18 cellular contexts compared by ENCODE assay signal in genomic region chr4:141807073-141807472, GRCh38.
DNase-seq lines count a peak whose midpoint lies in the region; ATAC-seq and TF ChIP-seq lines count a peak whose summit lies in the region.
"Had no signal": no experiment of that assay in that cellular context is flagged by ENCODE, and none has a peak within 500 bp of the region (broad histone marks: within the 10 kb centered on the region; RNA-seq: fewer than 3 reads in every experiment).

No MANE protein-coding gene starts in this region.

- TF ChIP-seq CTCF in AG10803 (conservative IDR thresholded peaks at IDR 0.05; ENCODE audit: low read length) (no peak), A673 (conservative IDR thresholded peaks at IDR 0.05; ENCODE audit: low read depth, low read length) (no peak), MM.1S (IDR thresholded peaks at IDR 0.05; ENCODE audit: low read length) (no peak), upper lobe of right lung (IDR thresholded peaks at IDR 0.05) (no peak)

- no peaks in the 10 kb centered on the region for H4K20me1 ChIP-seq in MM.1S (ENCODE audit: insufficient read depth, low read length)

- H3K4me2 ChIP-seq in MM.1S (ENCODE audit: low read depth, low read length), result no peak overlapping the region
- H3K4me2 ChIP-seq: PC-9 had no signal

- H3K36me3 ChIP-seq in A673 (ENCODE audit: insufficient read depth, low read length, poor library complexity, severe bottlenecking) (no peaks in the 10 kb centered on the region), MM.1S (replicated peaks; ENCODE audit: insufficient read depth, low read length) (no peaks in the 10 kb centered on the region), upper lobe of right lung (no peaks in the 10 kb centered on the region)
- H3K36me3 ChIP-seq: BE2C, gastrocnemius medialis, thoracic aorta had no signal

- no peak overlapping the region for H3K9ac ChIP-seq in MM.1S (ENCODE audit: low read length)

- no TSS peak for BruUV-seq in A673 (replicated peaks; lab: Mats Ljungman, UMichigan)

- H3K4me1 ChIP-seq in A673 (ENCODE audit: insufficient read depth, low read length, poor library complexity, severe bottlenecking), result peaks cover 26% of the 10 kb centered on the region
- H3K4me1 ChIP-seq in MM.1S (ENCODE audit: low read length), result no peaks in the 10 kb centered on the region
- no peaks in the 10 kb centered on the region for H3K4me1 ChIP-seq in upper lobe of right lung
- H3K4me1 ChIP-seq: BE2C, gastrocnemius medialis had no signal

- H3K9me3 ChIP-seq in A673 (ENCODE audit: low read depth, low read length, poor library complexity, severe bottlenecking) (no peaks in the 10 kb centered on the region), MM.1S (replicated peaks; ENCODE audit: insufficient read depth, low read length) (no peaks in the 10 kb centered on the region), upper lobe of right lung (no peaks in the 10 kb centered on the region)
- H3K9me3 ChIP-seq: BE2C, gastrocnemius medialis, thoracic aorta had no signal

- H3K27me3 ChIP-seq in A673 (replicated peaks; ENCODE audit: insufficient read depth, low read depth, low read length, poor library complexity) (peaks cover 3% of the 10 kb centered on the region), MM.1S (replicated peaks; ENCODE audit: insufficient read depth, low read length) (no peaks in the 10 kb centered on the region), upper lobe of right lung (no peaks in the 10 kb centered on the region)
- H3K27me3 ChIP-seq: BE2C, gastrocnemius medialis had no signal

- POLR2A ChIA-PET in A673 (lab: Charles Lee; ENCODE audit: low non-redundant PET), result no interaction called here

- H3K79me2 ChIP-seq in MM.1S (ENCODE audit: low read length), result no peaks in the 10 kb centered on the region

- CTCF ChIA-PET in A673 (lab: Charles Lee), result no interaction called here

- intact Hi-C loops in A673 (cut with micrococcal nuclease; ENCODE audit: unreplicated experiment) (loop anchor here (5.0 kb wide), 1 partner anchor 455 kb away; no protein-coding TSS in a partner anchor), upper lobe of right lung (cut with DNase I) (no loop called here)

- H2AFZ ChIP-seq in MM.1S (ENCODE audit: low read length), result no peak overlapping the region
- H2AFZ ChIP-seq: PC-9 had no signal

- H3K4me3 ChIP-seq in AG10803 (ENCODE audit: low read length) (no peak overlapping the region), A673 (ENCODE audit: low read depth, low read length, poor library complexity, severe bottlenecking) (no peak overlapping the region), MM.1S (ENCODE audit: low read length) (no peak overlapping the region), upper lobe of right lung (no peak overlapping the region)
- H3K4me3 ChIP-seq: gastrocnemius medialis, PC-9, thoracic aorta had no signal

- DNase-seq in AG10803 (ENCODE audit: low read depth) (peak; percentile 59), HPDE6-E6E7 (ENCODE audit: extremely low spot score) (peak; percentile 12), amniotic stem cell (lab: John Stamatoyannopoulos, UW) (peak; percentile 31), glomerular visceral epithelial cell (ENCODE audit: extremely low spot score) (peak; percentile 24), A673 (ENCODE audit: low spot score) (no peak), MM.1S (no peak), NCI-H1092 (lab: John Stamatoyannopoulos, UW) (no peak), upper lobe of right lung (no peak)
- DNase-seq: activated CD4-positive, alpha-beta T cell treated with anti-CD3 and anti-CD28 coated beads for 4 hours; activated T-cell treated with anti-CD3 and anti-CD28 coated beads, Interleukin-2, amount 50 U/mL, for 72 hours; BE2C; DMS153; gastrocnemius medialis; midbrain; NCI-H1048; NCI-H2227 treated with DMSO at 0.1 percent for 48 hours; PC-9 had no signal

- no peaks in the 10 kb centered on the region for H3K9me2 ChIP-seq in MM.1S (replicated peaks; ENCODE audit: insufficient read depth, low read length)

- H3F3A ChIP-seq in MM.1S (ENCODE audit: insufficient read depth, low read length), result no peaks in the 10 kb centered on the region

- H3K27ac ChIP-seq in A673 (ENCODE audit: low read depth, low read length, poor library complexity, severe bottlenecking) (no peak overlapping the region), MM.1S (ENCODE audit: low read length) (no peak overlapping the region), upper lobe of right lung (no peak overlapping the region)
- H3K27ac ChIP-seq: gastrocnemius medialis, PC-9, thoracic aorta had no signal

- ATAC-seq in upper lobe of right lung, result no peak
- ATAC-seq: activated T-cell treated with anti-CD3 and anti-CD28 coated beads, Interleukin-2, amount 50 U/mL, for 72 hours; gastrocnemius medialis had no signal

Comparison
In these comparisons a context has a peak if more than half of its experiments do, and no peak if none do; other contexts are left out.
1. DNase-seq: peak in AG10803 (single experiment), HPDE6-E6E7 (single experiment), amniotic stem cell (single experiment) and glomerular visceral epithelial cell (single experiment); none in A673 (single experiment), MM.1S (single experiment), NCI-H1092 (single experiment) and upper lobe of right lung (single experiment).